ENCODE assay signal across 8 cellular contexts in the genomic region with DNA sequence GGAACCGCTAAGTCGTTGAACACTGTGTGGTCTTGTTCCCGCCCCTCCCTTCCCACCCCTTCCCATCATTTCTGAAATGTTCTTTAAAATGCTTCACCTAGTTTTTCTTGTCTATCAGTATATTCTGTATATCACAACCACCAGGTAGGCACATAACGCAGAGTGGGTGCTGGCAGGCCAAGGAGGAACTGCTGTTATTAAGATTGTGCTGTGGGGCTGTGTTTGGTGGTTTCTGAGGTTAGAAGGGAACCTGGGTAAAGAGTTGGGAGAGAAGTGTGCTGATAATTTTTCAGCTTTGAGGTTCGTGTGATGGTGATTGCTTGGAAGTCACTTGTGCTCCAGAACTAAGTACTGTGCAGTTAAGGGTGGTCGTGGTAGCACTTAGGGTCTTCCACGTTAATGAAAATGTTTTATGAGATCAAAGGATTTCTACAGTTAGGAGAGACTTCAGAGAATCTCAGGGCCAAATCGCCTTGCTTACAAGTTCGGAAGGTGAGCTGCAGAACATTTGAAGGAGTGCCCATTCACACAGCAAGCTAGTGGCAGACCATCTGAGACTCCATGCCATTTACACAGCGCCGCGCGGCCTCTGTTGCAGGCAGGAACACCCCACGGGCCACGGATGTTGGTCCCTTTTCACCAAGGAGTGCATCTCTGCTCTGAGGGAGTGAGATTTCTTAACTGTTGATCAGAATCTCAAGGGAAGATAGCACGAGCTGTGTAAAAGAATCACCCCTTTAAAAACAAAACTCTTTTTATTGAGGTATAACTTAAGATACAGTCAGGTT. TPM values are rescaled to one million over a fixed set of nuclear protein-coding genes. Genes with fewer than 3 reads are reported as not detected.
A peak's percentile ranks its signal among the peaks of the same experiment; 100 is the strongest.
DNase-seq lines count a peak whose midpoint lies in the region; ATAC-seq, FAIRE-seq and TF ChIP-seq lines count a peak whose summit lies in the region.

No MANE protein-coding gene starts in this region.

- H3K9me3 ChIP-seq in cardiac muscle cell (ENCODE audit: low read depth) = no peaks in the 10 kb centered on the region
- H3K9me3 ChIP-seq in kidney (ENCODE audit: control insufficient read depth in 1 of 2, low read length in 2 of 2) = no peaks in the 10 kb centered on the region
- no peaks in the 10 kb centered on the region for H3K9me3 ChIP-seq in upper lobe of left lung

- peak overlapping the region; percentile 85 for H3K27ac Mint-ChIP-seq in activated naive CD4-positive, alpha-beta T cell treated with anti-CD3 and anti-CD28 coated beads, Interleukin-2, amount 10 ng/mL, durations not matched to agents 7 days and 5 days

- H3K27me3 Mint-ChIP-seq in activated naive CD4-positive, alpha-beta T cell treated with anti-CD3 and anti-CD28 coated beads, Interleukin-2, amount 10 ng/mL, durations not matched to agents 7 days and 5 days = no peaks in the 10 kb centered on the region

- WGBS in upper lobe of left lung, 2 donors = 64 to 70% methylated on average over 16 of the region's 16 CpGs

- no peak for TF ChIP-seq EP300 in upper lobe of left lung (IDR thresholded peaks at IDR 0.05)

- no peaks in the 10 kb centered on the region for H3K9me3 Mint-ChIP-seq in activated naive CD4-positive, alpha-beta T cell treated with anti-CD3 and anti-CD28 coated beads, Interleukin-2, amount 10 ng/mL, durations not matched to agents 7 days and 5 days

- H3K36me3 Mint-ChIP-seq in activated naive CD4-positive, alpha-beta T cell treated with anti-CD3 and anti-CD28 coated beads, Interleukin-2, amount 10 ng/mL, durations not matched to agents 7 days and 5 days = peaks cover 41% of the 10 kb centered on the region

- peaks cover 6% of the 10 kb centered on the region for H3K36me3 ChIP-seq in cardiac muscle cell
- peaks cover 9 to 19% of the 10 kb centered on the region in 2 donors for H3K36me3 ChIP-seq in kidney (ENCODE audit: control insufficient read depth in 1 of 2, insufficient read depth in 2 of 2, low read length in 2 of 2)
- H3K36me3 ChIP-seq in upper lobe of left lung = peaks cover 0 to 13% (median 4%) of the 10 kb centered on the region in 4 donors

- H3K4me3 Mint-ChIP-seq in activated naive CD4-positive, alpha-beta T cell treated with anti-CD3 and anti-CD28 coated beads, Interleukin-2, amount 10 ng/mL, durations not matched to agents 7 days and 5 days = peak overlapping the region; percentile 74

- H3K27me3 ChIP-seq in cardiac muscle cell (no peaks in the 10 kb centered on the region), upper lobe of left lung (no peaks in the 10 kb centered on the region)

- FAIRE-seq in kidney (lab: Jason Lieb, UNC) = no peak

- no peak for TF ChIP-seq POLR2A in upper lobe of left lung (IDR thresholded peaks at IDR 0.05)

- H3K4me1 ChIP-seq in cardiac muscle cell (ENCODE audit: low read depth) (peaks cover 13% of the 10 kb centered on the region), kidney (ENCODE audit: control insufficient read depth in 1 of 2, insufficient read depth in 1 of 2, low read depth in 1 of 2, low read length in 2 of 2) (peaks cover 15 to 26% of the 10 kb centered on the region in 2 donors), upper lobe of left lung (peaks cover 25 to 35% (median 30%) of the 10 kb centered on the region in 4 donors)

- H3K4me1 Mint-ChIP-seq in activated naive CD4-positive, alpha-beta T cell treated with anti-CD3 and anti-CD28 coated beads, Interleukin-2, amount 10 ng/mL, durations not matched to agents 7 days and 5 days = peaks cover 50% of the 10 kb centered on the region

- TF ChIP-seq CTCF in cardiac muscle cell (IDR thresholded peaks at IDR 0.05; ENCODE audit: low read depth, low read length) (no peak), kidney (IDR thresholded peaks at IDR 0.05; ENCODE audit: borderline replicate concordance, extremely low read depth, insufficient read depth) (no peak), upper lobe of left lung (IDR thresholded peaks at IDR 0.05) (no peak)

- H3K4me3 ChIP-seq in cardiac muscle cell (peak overlapping the region; percentile 72), kidney (ENCODE audit: low read length in 2 of 2) (peak overlapping the region; percentile 76 to 90), upper lobe of left lung (peak overlapping the region; percentile 51 to 92 (median 68))

- CTCF ChIA-PET in activated naive CD4-positive, alpha-beta T cell treated with anti-CD3 and anti-CD28 coated beads, Interleukin-2, amount 10 ng/mL, durations not matched to agents 7 days and 5 days (lab: Charles Lee) = interaction anchor here (0.9 to 1.0 kb wide), 2 partner anchors 111 to 179 kb away, joined by 3 read pairs; no protein-coding TSS in a partner anchor

- intact Hi-C loops in left cardiac atrium (cut with DNase I) = no loop called here
- intact Hi-C loops in kidney (cut with DNase I) = no loop called here

- H3K27ac ChIP-seq in cardiac muscle cell (no peak overlapping the region), kidney (ENCODE audit: low read depth in 2 of 2, low read length in 2 of 2) (peak overlapping the region in 1 of 2 donors; percentile 82), upper lobe of left lung (peak overlapping the region in 1 of 4 donors; percentile 89)

- no peak for ATAC-seq in left cardiac atrium
- ATAC-seq in upper lobe of left lung (ENCODE audit: low FRiP score in 2 of 2) = no peak
- no peak for ATAC-seq in GM21367 (IDR thresholded peaks at IDR 0.05; ENCODE audit: unreplicated experiment)
- ATAC-seq in HG02970 (IDR thresholded peaks at IDR 0.05; ENCODE audit: low FRiP score, unreplicated experiment) = no peak

- DNase-seq in cardiac muscle cell (ENCODE audit: low read depth in 1 of 2, low spot score in 1 of 2) (no peak), left cardiac atrium (no peak), kidney (no peak), upper lobe of left lung (peak in 1 of 2 donors; percentile 47), NCI-H2171 (lab: John Stamatoyannopoulos, UW) (no peak)
- DNase-seq in activated naive CD4-positive, alpha-beta T cell treated with anti-CD3 and anti-CD28 coated beads, Interleukin-2, amount 10 ng/mL, durations not matched to agents 7 days and 5 days = peak; percentile 53

- peak overlapping the region in 1 of 2 donors; percentile 88 for H3K9ac ChIP-seq in kidney (ENCODE audit: low read length in 2 of 2)

RNA-seq across cellular contexts. Expression of a gene that starts 1.6 kb away (rescaled TPM):
- total RNA-seq in cardiac muscle cell (33.1 and 34.0 TPM in 2 replicates), left cardiac atrium (10 to 100 TPM; 46.1 to 55.4 TPM), kidney (58.5 TPM), upper lobe of left lung (10 to 100 TPM; 43.7 to 85.9 (median 69.3) TPM)
- polyA plus RNA-seq in cardiac muscle cell (24.4 and 25.8 TPM in 2 replicates), kidney (ENCODE audit: insufficient read depth, low read depth, low replicate concordance) (20.9 TPM)
